In genomic region chr6:88650029-88650619, GRCh38 we compare ENCODE assay signal across 10 cellular contexts.
DNase-seq lines count a peak whose midpoint lies in the region; ATAC-seq, FAIRE-seq and TF ChIP-seq lines count a peak whose summit lies in the region.
"Had no signal": no experiment of that assay in that cellular context is flagged by ENCODE, and none has a peak within 500 bp of the region (broad histone marks: within the 10 kb centered on the region; RNA-seq: fewer than 3 reads in every experiment).

No MANE protein-coding gene starts in this region.

- no peaks in the 10 kb centered on the region for H3K27me3 Mint-ChIP-seq in astrocyte (ENCODE audit: low read depth, unreplicated experiment)
- H3K27me3 Mint-ChIP-seq in activated T-cell treated with anti-CD3 and anti-CD28 coated beads, Interleukin-2, amount 50 U/mL, for 24 hours, result no peaks in the 10 kb centered on the region

- peak; percentile 91 for ATAC-seq in GM19455 (IDR thresholded peaks at IDR 0.05; ENCODE audit: unreplicated experiment)
- peak; percentile 95 for ATAC-seq in HG03108 (IDR thresholded peaks at IDR 0.05; ENCODE audit: unreplicated experiment)

- peaks cover 9% of the 10 kb centered on the region for H4K20me1 ChIP-seq in astrocyte (ENCODE audit: insufficient read depth, low read length)

- H3K4me3 ChIP-seq in astrocyte (ENCODE audit: insufficient read depth, low read depth, low read length), result no peak overlapping the region

- peak; percentile 50 for FAIRE-seq in astrocyte (lab: Jason Lieb, UNC)

- no peak for TF ChIP-seq CTCF in astrocyte (IDR thresholded peaks at IDR 0.05; ENCODE audit: insufficient read depth, low read depth, low read length)

- DNase-seq in DMS 273 treated with DMSO at 0.1 percent for 48 hours (lab: John Stamatoyannopoulos, UW), result peak; percentile 32
- peak; percentile 87 for DNase-seq in astrocyte (ENCODE audit: low read depth)
- no peak for DNase-seq in activated CD4-positive, alpha-beta T cell treated with anti-CD3 and anti-CD28 coated beads for 48 hours
- DNase-seq in SK-N-DZ (ENCODE audit: low spot score), result no peak
- DNase-seq in activated CD4-positive, alpha-beta T cell treated with anti-CD3 and anti-CD28 coated beads, Interleukin-2, amount 50 U/mL, for 1 hour, result no peak
- DNase-seq in activated T-cell treated with anti-CD3 and anti-CD28 coated beads, Interleukin-2, amount 50 U/mL, for 24 hours, result no peak
- DNase-seq: DND-41, NCI-H446 had no signal

- no peak overlapping the region for H3K4me3 Mint-ChIP-seq in astrocyte (ENCODE audit: unreplicated experiment)
- H3K4me3 Mint-ChIP-seq in activated T-cell treated with anti-CD3 and anti-CD28 coated beads, Interleukin-2, amount 50 U/mL, for 24 hours, result no peak overlapping the region

- peaks cover 6% of the 10 kb centered on the region for H3K4me1 ChIP-seq in astrocyte (ENCODE audit: insufficient read depth, low read length)

- H3K4me1 Mint-ChIP-seq in astrocyte (ENCODE audit: low read depth, unreplicated experiment), result peaks cover 8% of the 10 kb centered on the region
- peaks cover 6% of the 10 kb centered on the region for H3K4me1 Mint-ChIP-seq in activated T-cell treated with anti-CD3 and anti-CD28 coated beads, Interleukin-2, amount 50 U/mL, for 24 hours (ENCODE audit: low read depth)

- H3K27ac ChIP-seq in astrocyte (ENCODE audit: low read depth, low read length), result no peak overlapping the region

- no peak overlapping the region for H2AFZ ChIP-seq in astrocyte (ENCODE audit: low read depth, low read length)

- no peaks in the 10 kb centered on the region for H3K27me3 ChIP-seq in astrocyte (ENCODE audit: insufficient read depth, low read length)

- no peaks in the 10 kb centered on the region for H3K36me3 ChIP-seq in astrocyte (ENCODE audit: insufficient read depth, low read length)

- no peaks in the 10 kb centered on the region for H3K9me3 ChIP-seq in astrocyte (ENCODE audit: insufficient read depth, low read depth, low read length)

- H3K9ac ChIP-seq in astrocyte (ENCODE audit: low read length), result no peak overlapping the region

- no peaks in the 10 kb centered on the region for H3K9me3 Mint-ChIP-seq in astrocyte (ENCODE audit: unreplicated experiment)
- H3K9me3 Mint-ChIP-seq in activated T-cell treated with anti-CD3 and anti-CD28 coated beads, Interleukin-2, amount 50 U/mL, for 24 hours, result peaks cover 2% of the 10 kb centered on the region

- peak overlapping the region; percentile 21 for H3K4me2 ChIP-seq in astrocyte (ENCODE audit: low read length)

- H3K79me2 ChIP-seq in astrocyte (ENCODE audit: insufficient read depth, low read length), result no peaks in the 10 kb centered on the region

- H3K27ac Mint-ChIP-seq in astrocyte (ENCODE audit: unreplicated experiment), result peak overlapping the region; percentile 1
- no peak overlapping the region for H3K27ac Mint-ChIP-seq in activated T-cell treated with anti-CD3 and anti-CD28 coated beads, Interleukin-2, amount 50 U/mL, for 24 hours

- H3K36me3 Mint-ChIP-seq in astrocyte (ENCODE audit: low read depth, unreplicated experiment), result no peaks in the 10 kb centered on the region
- peaks cover 24% of the 10 kb centered on the region for H3K36me3 Mint-ChIP-seq in activated T-cell treated with anti-CD3 and anti-CD28 coated beads, Interleukin-2, amount 50 U/mL, for 24 hours (ENCODE audit: low read depth)

Comparison
In these comparisons a context has a peak if more than half of its experiments do, and no peak if none do; other contexts are left out.
1. DNase-seq: peak in DMS 273 treated with DMSO at 0.1 percent for 48 hours (single experiment) and astrocyte (single experiment); none in activated CD4-positive, alpha-beta T cell treated with anti-CD3 and anti-CD28 coated beads for 48 hours (single experiment), SK-N-DZ (single experiment), activated CD4-positive, alpha-beta T cell treated with anti-CD3 and anti-CD28 coated beads, Interleukin-2, amount 50 U/mL, for 1 hour (single experiment) and activated T-cell treated with anti-CD3 and anti-CD28 coated beads, Interleukin-2, amount 50 U/mL, for 24 hours (single experiment).